16 cellular contexts compared by ENCODE assay signal in the genomic region with DNA sequence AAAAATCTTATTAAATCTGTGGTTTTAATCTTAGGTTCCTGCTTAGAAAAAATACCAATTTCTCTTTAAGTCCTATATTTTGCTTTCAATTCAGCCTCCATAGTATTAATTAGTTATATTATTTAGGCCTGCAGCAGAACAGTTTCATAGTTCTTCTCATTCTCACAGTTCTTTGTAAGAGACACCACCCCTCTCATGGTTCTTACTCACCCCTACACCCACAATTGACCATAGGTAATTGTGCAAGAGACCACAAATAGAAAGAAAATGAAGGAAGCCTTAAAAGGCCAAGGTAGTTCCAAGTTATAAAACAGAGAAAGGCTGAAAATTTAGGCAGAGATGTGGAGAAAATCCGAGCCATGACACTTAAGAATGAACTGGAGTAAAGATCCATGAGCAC.
DNase-seq lines count a peak whose midpoint lies in the region; ATAC-seq and TF ChIP-seq lines count a peak whose summit lies in the region.
"Had no signal": no experiment of that assay in that cellular context is flagged by ENCODE, and none has a peak within 500 bp of the region (broad histone marks: within the 10 kb centered on the region; RNA-seq: fewer than 3 reads in every experiment).

No MANE protein-coding gene starts in this region.

- POLR2A ChIA-PET in IMR-90 (lab: Charles Lee; ENCODE audit: unreplicated experiment) = no interaction called here

- H3K4me2 ChIP-seq in IMR-90 (ENCODE audit: low read depth, low read length) = no peak overlapping the region

- TF ChIP-seq RAD21 in IMR-90 (IDR thresholded peaks at IDR 0.05; ENCODE audit: low read length) = no peak

- in situ Hi-C loops in IMR-90 (cut with MboI; ENCODE audit: low sequenced_read_pairs) (no loop called here), astrocyte of the spinal cord (cut with HindIII; ENCODE audit: low sequenced_read_pairs) (no loop called here)

- TF ChIP-seq CTCF in AG10803 (conservative IDR thresholded peaks at IDR 0.05; ENCODE audit: low read length) = no peak
- TF ChIP-seq CTCF in IMR-90 (conservative IDR thresholded peaks at IDR 0.05; ENCODE audit: low read depth, low read length) = no peak
- no peak for TF ChIP-seq CTCF in astrocyte of the spinal cord (IDR thresholded peaks at IDR 0.05; ENCODE audit: low read depth, low read length)
- no peak for TF ChIP-seq CTCF in kidney epithelial cell (IDR thresholded peaks at IDR 0.05; ENCODE audit: insufficient read depth, low read length, poor library complexity, severe bottlenecking)

- DNase-seq in AG10803 (ENCODE audit: low read depth) (peak; percentile 45), IMR-90 (peak; percentile 72), astrocyte of the spinal cord (ENCODE audit: low read depth, low spot score) (peak; percentile 33), kidney epithelial cell (ENCODE audit: low read depth) (peak; percentile 58), GDM1 (lab: John Stamatoyannopoulos, UW) (no peak), NCI-H1092 (lab: John Stamatoyannopoulos, UW) (no peak), NCI-H748 treated with DMSO at 0.1 percent for 48 hours (lab: John Stamatoyannopoulos, UW) (no peak), COLO668 (lab: John Stamatoyannopoulos, UW; ENCODE audit: unreplicated experiment) (no peak)
- DNase-seq: activated T-cell treated with anti-CD3 and anti-CD28 coated beads, Interleukin-2, amount 50 U/mL, for 48 hours; adrenal gland; Calu3; colonic mucosa; MG63; midbrain; stimulated activated naive CD4-positive, alpha-beta T cell had no signal

- dilution Hi-C loops in IMR-90 (cut with HindIII; ENCODE audit: low sequenced_read_pairs, unreplicated experiment) = no loop called here

- H3K9ac ChIP-seq in IMR-90 (ENCODE audit: low read depth, low read length) = no peak overlapping the region

- H3K79me1 ChIP-seq in IMR-90 (ENCODE audit: low read depth in 1 of 2, low read length in 2 of 2) = no peaks in the 10 kb centered on the region

- H3K4ac ChIP-seq in IMR-90 (ENCODE audit: low read depth, low read length) = no peak overlapping the region

- H4K5ac ChIP-seq in IMR-90 (ENCODE audit: low read depth, low read length) = no peak overlapping the region

- H3K27me3 ChIP-seq in IMR-90 (ENCODE audit: control insufficient read depth, insufficient read depth, low read length) (no peaks in the 10 kb centered on the region), kidney epithelial cell (ENCODE audit: control insufficient read depth, insufficient read depth, low read length) (no peaks in the 10 kb centered on the region)
- H3K27me3 ChIP-seq: adrenal gland, colonic mucosa, MG63, SJSA1 had no signal

- no peak overlapping the region for H4K91ac ChIP-seq in IMR-90 (ENCODE audit: insufficient read depth, low read depth, low read length)

- no peak overlapping the region for H3K18ac ChIP-seq in IMR-90 (ENCODE audit: low read depth, low read length)

- H2AFZ ChIP-seq in IMR-90 (replicated peaks; ENCODE audit: low read length, poor library complexity) = no peak overlapping the region

- H3K23ac ChIP-seq in IMR-90 (ENCODE audit: low read depth, low read length) = no peak overlapping the region

- no peak overlapping the region for H3K27ac ChIP-seq in IMR-90 (ENCODE audit: insufficient read depth, low read length)
- H3K27ac ChIP-seq: adrenal gland, colonic mucosa, SJSA1 had no signal

- BruUV-seq in IMR-90 (replicated peaks; lab: Mats Ljungman, UMichigan) = no TSS peak

- no peaks in the 10 kb centered on the region for H3K36me3 ChIP-seq in IMR-90 (ENCODE audit: control insufficient read depth, insufficient read depth, low read length)
- no peaks in the 10 kb centered on the region for H3K36me3 ChIP-seq in kidney epithelial cell (ENCODE audit: control insufficient read depth, insufficient read depth, low read length)
- H3K36me3 ChIP-seq: adrenal gland, colonic mucosa, MG63, SJSA1 had no signal

- no peaks in the 10 kb centered on the region for H3K9me3 ChIP-seq in IMR-90 (ENCODE audit: control insufficient read depth, insufficient read depth, low read length)
- H3K9me3 ChIP-seq: adrenal gland, colonic mucosa, MG63, SJSA1 had no signal

- H3K9me1 ChIP-seq in IMR-90 (ENCODE audit: insufficient read depth, low read length) = no peaks in the 10 kb centered on the region

- H2BK20ac ChIP-seq in IMR-90 (ENCODE audit: low read depth, low read length) = no peak overlapping the region

- H2AK9ac ChIP-seq in IMR-90 (replicated peaks; ENCODE audit: low read depth, low read length, poor library complexity) = no peak overlapping the region

- WGBS in IMR-90 (ENCODE audit: extremely low coverage in 2 of 2, insufficient read length in 1 of 2), 2 experiments = no CpG with 5 or more reads among the region's 1 CpG

- H4K8ac ChIP-seq in IMR-90 (ENCODE audit: low read depth in 2 of 2, low read length in 2 of 2) = no peak overlapping the region

- intact Hi-C loops in IMR-90 (cut with micrococcal nuclease) = no loop called here

- H2BK5ac ChIP-seq in IMR-90 (ENCODE audit: low read depth, low read length, poor library complexity, severe bottlenecking) = no peak overlapping the region

- CTCF ChIA-PET in IMR-90 (lab: Yijun Ruan, JAX) = no interaction called here

- H3K4me1 ChIP-seq in IMR-90 (ENCODE audit: control insufficient read depth, insufficient read depth, low read length) = peaks cover 2% of the 10 kb centered on the region; the same call in 1 of the 2 replicates
- H3K4me1 ChIP-seq: colonic mucosa had no signal

- H3K4me3 ChIP-seq in AG10803 (ENCODE audit: low read length) (no peak overlapping the region), IMR-90 (ENCODE audit: insufficient read depth, low read depth, low read length) (no peak overlapping the region), astrocyte of the spinal cord (ENCODE audit: low read depth, low read length) (no peak overlapping the region), kidney epithelial cell (ENCODE audit: low read depth, low read length) (no peak overlapping the region)
- H3K4me3 ChIP-seq: adrenal gland, colonic mucosa, MG63, SJSA1 had no signal

- H2BK120ac ChIP-seq in IMR-90 (ENCODE audit: low read depth, low read length) = no peak overlapping the region

- no peak for TF ChIP-seq POLR2A in IMR-90 (IDR thresholded peaks at IDR 0.05; ENCODE audit: low read depth, low read length)

- H3K14ac ChIP-seq in IMR-90 (replicated peaks; ENCODE audit: low read depth, low read length) = no peak overlapping the region

- no peaks in the 10 kb centered on the region for H4K20me1 ChIP-seq in IMR-90 (ENCODE audit: insufficient read depth, low read length)

- no peak overlapping the region for H2BK15ac ChIP-seq in IMR-90 (ENCODE audit: low read depth, low read length)

- no peak for ATAC-seq in IMR-90 (ENCODE audit: low read depth)

- no peak overlapping the region for H3K56ac ChIP-seq in IMR-90 (ENCODE audit: extremely low read depth, insufficient read depth, low read length)

- H2AK5ac ChIP-seq in IMR-90 (ENCODE audit: low read depth, low read length) = no peak overlapping the region

TF ChIP-seq in IMR-90, 13 proteins besides CTCF, POLR2A, EP300 and RAD21:
- peak; percentile 92 for TF ChIP-seq CEBPB (IDR thresholded peaks at IDR 0.05; ENCODE audit: low read depth, low read length)
- TF ChIP-seq MAZ (IDR thresholded peaks at IDR 0.05; ENCODE audit: borderline replicate concordance, low read depth, low read length) = no peak

Comparison
In these comparisons a context has a peak if more than half of its experiments do, and no peak if none do; other contexts are left out.
1. DNase-seq: peak in AG10803 (single experiment), IMR-90 (single experiment), astrocyte of the spinal cord (single experiment) and kidney epithelial cell (single experiment); none in GDM1 (single experiment), NCI-H1092 (single experiment), NCI-H748 treated with DMSO at 0.1 percent for 48 hours (single experiment) and COLO668 (single experiment).